ENCODE assay signal across 9 cellular contexts in the genomic region with DNA sequence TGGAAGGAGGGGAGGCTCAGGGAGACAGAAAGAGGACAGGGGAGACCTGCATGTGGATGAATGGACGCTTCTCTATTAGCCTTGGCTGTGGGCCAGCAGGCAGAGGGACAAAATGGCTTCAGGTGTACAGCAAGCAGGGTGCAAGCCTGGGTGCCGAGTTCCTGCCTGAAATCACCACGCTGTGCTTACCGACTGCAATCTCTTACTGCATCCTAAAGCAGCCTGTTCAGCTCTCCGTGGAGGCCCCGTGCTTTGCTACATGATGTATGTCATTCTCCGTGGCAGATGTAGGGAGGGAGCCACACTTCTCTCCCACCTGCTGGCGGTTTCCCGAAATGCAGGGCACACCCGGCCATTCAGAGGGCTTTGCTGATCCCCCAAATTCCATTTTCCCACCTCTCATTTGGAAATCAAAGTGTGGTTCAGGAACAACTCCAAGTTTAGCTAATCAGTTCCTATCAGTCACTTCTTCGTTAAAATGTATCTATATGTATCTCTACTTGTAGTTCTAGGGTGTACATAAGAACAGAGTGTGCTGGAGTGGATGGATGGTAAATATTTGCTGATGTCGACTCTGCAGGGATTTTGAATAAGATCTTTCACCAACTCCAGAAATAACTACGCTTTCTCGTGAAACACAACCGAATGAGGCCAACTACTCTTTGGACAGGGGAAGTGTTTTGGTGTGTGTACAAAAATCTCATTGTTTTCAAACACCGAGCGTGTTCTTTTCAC.
DNase-seq lines count a peak whose midpoint lies in the region; ATAC-seq, FAIRE-seq and TF ChIP-seq lines count a peak whose summit lies in the region.
"Had no signal": no experiment of that assay in that cellular context is flagged by ENCODE, and none has a peak within 500 bp of the region (broad histone marks: within the 10 kb centered on the region; RNA-seq: fewer than 3 reads in every experiment).

No MANE protein-coding gene starts in this region.

- TF ChIP-seq CTCF in H1 (IDR thresholded peaks at IDR 0.05; ENCODE audit: control extremely low read depth in 1 of 3, insufficient read depth in 1 of 3, low read depth in 1 of 3, low read length in 3 of 3) (peak; percentile 45 to 79 (median 74)), thyroid gland (IDR thresholded peaks at IDR 0.05) (peak in 3 of 6 experiments; percentile 28 to 38 (median 33))
- TF ChIP-seq CTCF in CD8-positive, alpha-beta T cell (IDR thresholded peaks at IDR 0.05), result no peak

- H3K27me3 Mint-ChIP-seq in CD8-positive, alpha-beta T cell (ENCODE audit: low read depth), result peaks cover 8% of the 10 kb centered on the region

- H3K79me1 ChIP-seq in H1 (ENCODE audit: low read depth, low read length), result no peaks in the 10 kb centered on the region

- H2BK12ac ChIP-seq in H1 (ENCODE audit: low read depth, low read length), result peak overlapping the region; percentile 70; the same call in 1 of the 2 replicates

- H2BK15ac ChIP-seq in H1 (ENCODE audit: low read length), result no peak overlapping the region

- H3K27me3 ChIP-seq in H1 (replicated peaks in 1 of 4; ENCODE audit: control insufficient read depth in 3 of 4, extremely low read depth in 1 of 4, insufficient read depth in 3 of 4, low read length in 3 of 4) (no peaks in the 10 kb centered on the region), thyroid gland (no peaks in the 10 kb centered on the region)
- H3K27me3 ChIP-seq in CD8-positive, alpha-beta T cell (ENCODE audit: insufficient read depth, low read length), result no peaks in the 10 kb centered on the region

- ATAC-seq in Right ventricle myocardium superior (ENCODE audit: poor library complexity), result peak; percentile 43
- ATAC-seq in HG03095 (IDR thresholded peaks at IDR 0.05; ENCODE audit: unreplicated experiment), result no peak
- no peak for ATAC-seq in CD8-positive, alpha-beta T cell

- H2AK5ac ChIP-seq in H1 (ENCODE audit: low read depth, low read length), result no peak overlapping the region

- H3K4me2 ChIP-seq in H1 (ENCODE audit: insufficient read depth in 1 of 2, low read depth in 2 of 2, low read length in 2 of 2), result peak overlapping the region in 1 of 2 experiments; percentile 33; a peak in 1 of 4 replicates

- no peak overlapping the region for H4K8ac ChIP-seq in H1 (ENCODE audit: extremely low read depth, insufficient read depth, low read length)

- no peak overlapping the region for H3K4me3 ChIP-seq in H1 (ENCODE audit: extremely low read depth in 1 of 4, insufficient read depth in 2 of 4, low read depth in 3 of 4, low read length in 4 of 4)
- H3K4me3 ChIP-seq in thyroid gland (replicated peaks in 1 of 3), result no peak overlapping the region
- H3K4me3 ChIP-seq in CD8-positive, alpha-beta T cell (ENCODE audit: low read depth, low read length), result no peak overlapping the region

- H3K9me3 Mint-ChIP-seq in CD8-positive, alpha-beta T cell, result no peaks in the 10 kb centered on the region
- H3K9me3 Mint-ChIP-seq: memory B cell had no signal

- H3K23ac ChIP-seq in H1 (ENCODE audit: insufficient read length), result no peak overlapping the region

- peaks cover 0 to 2% (median 0%) of the 10 kb centered on the region in 4 experiments; a peak in 3 of 7 replicates for H3K4me1 ChIP-seq in H1 (replicated peaks in 1 of 4; ENCODE audit: control insufficient read depth in 3 of 4, insufficient read depth in 4 of 4, low read length in 3 of 4)
- no peaks in the 10 kb centered on the region for H3K4me1 ChIP-seq in thyroid gland
- H3K4me1 ChIP-seq in CD8-positive, alpha-beta T cell (ENCODE audit: insufficient read depth, low read length), result no peaks in the 10 kb centered on the region

- no peak overlapping the region for H3K4me3 Mint-ChIP-seq in CD8-positive, alpha-beta T cell
- H3K4me3 Mint-ChIP-seq: memory B cell had no signal

- 0 out of 2 replicates have a peak, but pooled peaks cover 2% of the 10 kb centered on the region for H3K23me2 ChIP-seq in H1 (ENCODE audit: low read depth, low read length)

- WGBS in H1 (ENCODE audit: extremely low coverage in 1 of 2, insufficient coverage in 1 of 2, insufficient read length in 1 of 2, insufficient replicate concordance in 2 of 2, low coverage in 1 of 2, low lambda C conversion rate in 2 of 2, missing lambda C conversion rate in 1 of 2), 2 experiments, result 60% methylated on average over 17 of the region's 17 CpGs; no CpG with 5 or more reads in 1 of the 2 experiments
- 38 to 44% methylated on average over 17 of the region's 17 CpGs for WGBS in thyroid gland, 2 donors

- no peak overlapping the region for H3K56ac ChIP-seq in H1 (replicated peaks; ENCODE audit: insufficient read length, low read depth, low read length)

- no peak overlapping the region for H3K4ac ChIP-seq in H1 (replicated peaks; ENCODE audit: insufficient read length, low read depth, low read length)

- H3K9me3 ChIP-seq in H1 (ENCODE audit: insufficient read depth in 2 of 2, low read depth in 1 of 2, low read length in 1 of 2) (no peaks in the 10 kb centered on the region), thyroid gland (no peaks in the 10 kb centered on the region)
- no peaks in the 10 kb centered on the region for H3K9me3 ChIP-seq in CD8-positive, alpha-beta T cell (ENCODE audit: low read length)

- no peak overlapping the region for H2BK20ac ChIP-seq in H1 (ENCODE audit: low read length)

- DNase-seq in Right ventricle myocardium superior (no peak), cardiac septum (ENCODE audit: low spot score) (no peak), NCI-H510A (lab: John Stamatoyannopoulos, UW) (peak; percentile 51), H1 (ENCODE audit: low read depth in 1 of 2, low spot score in 2 of 2) (peak; percentile 9 to 84), thyroid gland (peak; percentile 31 to 50), T1000 (lab: John Stamatoyannopoulos, UW) (no peak)
- no peak for DNase-seq in CD8-positive, alpha-beta T cell

- TF ChIP-seq EP300 in H1 (IDR thresholded peaks at IDR 0.05; ENCODE audit: borderline replicate concordance in 1 of 2, low read depth in 2 of 2, low read length in 2 of 2), result no peak

- no peak overlapping the region for H3K18ac ChIP-seq in H1 (ENCODE audit: extremely low read depth, low read length)

- TF ChIP-seq POLR2A in H1 (IDR thresholded peaks at IDR 0.05; ENCODE audit: control extremely low read depth in 1 of 2, low read depth in 2 of 2, low read length in 2 of 2) (no peak), thyroid gland (IDR thresholded peaks at IDR 0.05) (no peak)

- peak; percentile 67 to 69 for TF ChIP-seq RAD21 in H1 (IDR thresholded peaks at IDR 0.05 in 1 of 2, conservative IDR thresholded peaks at IDR 0.05 in 1 of 2; ENCODE audit: low read depth in 2 of 2, low read length in 2 of 2)

- intact Hi-C loops in Right ventricle myocardium superior (cut with DNase I) (no loop called here), cardiac septum (cut with DNase I) (no loop called here), thyroid gland (cut with DNase I) (no loop called here)
- intact Hi-C loops in CD8-positive, alpha-beta T cell (cut with DNase I, micrococcal nuclease), result no loop called here

- no peaks in the 10 kb centered on the region for H3K4me1 Mint-ChIP-seq in CD8-positive, alpha-beta T cell (ENCODE audit: low read depth)
- H3K4me1 Mint-ChIP-seq: memory B cell had no signal

- no peak overlapping the region for H3K14ac ChIP-seq in H1 (ENCODE audit: insufficient read length)

- no peak overlapping the region for H3K27ac Mint-ChIP-seq in CD8-positive, alpha-beta T cell
- H3K27ac Mint-ChIP-seq: memory B cell had no signal

- no peaks in the 10 kb centered on the region for H3K36me3 Mint-ChIP-seq in CD8-positive, alpha-beta T cell
- H3K36me3 Mint-ChIP-seq: memory B cell had no signal

- no peak overlapping the region for H2BK120ac ChIP-seq in H1 (replicated peaks; ENCODE audit: low read depth, low read length)

- H4K5ac ChIP-seq in H1 (ENCODE audit: insufficient read length, low read depth, low read length), result no peak overlapping the region

- no peak for FAIRE-seq in H1 (lab: Jason Lieb, UNC)

- no peaks in the 10 kb centered on the region for H3K36me3 ChIP-seq in H1 (ENCODE audit: control insufficient read depth in 2 of 4, insufficient read depth in 4 of 4, low read length in 3 of 4)
- no peaks in the 10 kb centered on the region for H3K36me3 ChIP-seq in thyroid gland
- no peaks in the 10 kb centered on the region for H3K36me3 ChIP-seq in CD8-positive, alpha-beta T cell (ENCODE audit: insufficient read depth, low read length)

- H3K27ac ChIP-seq in H1 (ENCODE audit: low read depth, low read length) (no peak overlapping the region), thyroid gland (no peak overlapping the region)
- H3K27ac ChIP-seq in CD8-positive, alpha-beta T cell (ENCODE audit: low read depth, low read length), result no peak overlapping the region

- no peaks in the 10 kb centered on the region for H3K79me2 ChIP-seq in H1 (ENCODE audit: control insufficient read depth in 1 of 2, insufficient read depth in 2 of 2, low read length in 2 of 2)

- H4K91ac ChIP-seq in H1 (replicated peaks; ENCODE audit: insufficient read length, low read length), result no peak overlapping the region

- no peak overlapping the region for H2BK5ac ChIP-seq in H1 (ENCODE audit: low read depth, low read length)

- peak overlapping the region; percentile 98 for H2AFZ ChIP-seq in H1 (ENCODE audit: low read length)

- CTCF ChIA-PET in H1 (lab: Charles Lee; ENCODE audit: partially characterized antibody), result interaction anchor here (0.6 to 3.7 kb wide), 17 partner anchors 9 to 534 kb away, joined by 3 to 19 read pairs (median 4); no protein-coding TSS in a partner anchor
- CTCF ChIA-PET in CD8-positive, alpha-beta T cell (lab: Charles Lee), result no interaction called here

- POLR2A ChIA-PET in H1 (lab: Charles Lee; ENCODE audit: partially characterized antibody), result no interaction called here
- POLR2A ChIA-PET in CD8-positive, alpha-beta T cell (lab: Charles Lee), result no interaction called here

- H4K20me1 ChIP-seq in H1 (replicated peaks in 1 of 2; ENCODE audit: control insufficient read depth in 1 of 2, insufficient read depth in 2 of 2, low read length in 2 of 2), result no peaks in the 10 kb centered on the region

- no peak overlapping the region for H3K9ac ChIP-seq in H1 (replicated peaks in 1 of 4; ENCODE audit: extremely low read depth in 1 of 4, low read depth in 3 of 4, low read length in 3 of 4)

TF ChIP-seq in H1, 55 proteins besides CTCF, POLR2A, EP300 and RAD21 (continues in another document):
- no peak for TF ChIP-seq BRCA1 (IDR thresholded peaks at IDR 0.05; ENCODE audit: low read depth, low read length)
- no peak for TF ChIP-seq CBX8 (IDR thresholded peaks at IDR 0.05; ENCODE audit: borderline replicate concordance, low read depth, low read length)
- TF ChIP-seq HDAC2 (IDR thresholded peaks at IDR 0.05; ENCODE audit: borderline replicate concordance in 1 of 2, low read depth in 2 of 2, low read length in 2 of 2), result no peak
- no peak for TF ChIP-seq POLR2AphosphoS5 (IDR thresholded peaks at IDR 0.05; ENCODE audit: low read depth, low read length)
- TF ChIP-seq HDAC6 (IDR thresholded peaks at IDR 0.05; ENCODE audit: low read depth, low read length), result no peak
- no peak for TF ChIP-seq SAP30 (IDR thresholded peaks at IDR 0.05; ENCODE audit: insufficient read depth, insufficient replicate concordance, low read length)
- no peak for TF ChIP-seq FOSL1 (IDR thresholded peaks at IDR 0.05; ENCODE audit: insufficient read depth, low read depth, low read length)
- no peak for TF ChIP-seq JUND (IDR thresholded peaks at IDR 0.05; ENCODE audit: low read length)
- no peak for TF ChIP-seq KDM4A (IDR thresholded peaks at IDR 0.05; ENCODE audit: low read depth, low read length, severe bottlenecking)
- no peak for TF ChIP-seq CREB1 (IDR thresholded peaks at IDR 0.05)

Comparison
In these comparisons a context has a peak if more than half of its experiments do, and no peak if none do; other contexts are left out.
1. DNase-seq: peak in NCI-H510A (single experiment), H1 (2 of 2) and thyroid gland (2 of 2); none in Right ventricle myocardium superior (single experiment), cardiac septum (single experiment), CD8-positive, alpha-beta T cell (0 of 7) and T1000 (single experiment).